ENCODE assay signal across 8 cellular contexts in the genomic region with DNA sequence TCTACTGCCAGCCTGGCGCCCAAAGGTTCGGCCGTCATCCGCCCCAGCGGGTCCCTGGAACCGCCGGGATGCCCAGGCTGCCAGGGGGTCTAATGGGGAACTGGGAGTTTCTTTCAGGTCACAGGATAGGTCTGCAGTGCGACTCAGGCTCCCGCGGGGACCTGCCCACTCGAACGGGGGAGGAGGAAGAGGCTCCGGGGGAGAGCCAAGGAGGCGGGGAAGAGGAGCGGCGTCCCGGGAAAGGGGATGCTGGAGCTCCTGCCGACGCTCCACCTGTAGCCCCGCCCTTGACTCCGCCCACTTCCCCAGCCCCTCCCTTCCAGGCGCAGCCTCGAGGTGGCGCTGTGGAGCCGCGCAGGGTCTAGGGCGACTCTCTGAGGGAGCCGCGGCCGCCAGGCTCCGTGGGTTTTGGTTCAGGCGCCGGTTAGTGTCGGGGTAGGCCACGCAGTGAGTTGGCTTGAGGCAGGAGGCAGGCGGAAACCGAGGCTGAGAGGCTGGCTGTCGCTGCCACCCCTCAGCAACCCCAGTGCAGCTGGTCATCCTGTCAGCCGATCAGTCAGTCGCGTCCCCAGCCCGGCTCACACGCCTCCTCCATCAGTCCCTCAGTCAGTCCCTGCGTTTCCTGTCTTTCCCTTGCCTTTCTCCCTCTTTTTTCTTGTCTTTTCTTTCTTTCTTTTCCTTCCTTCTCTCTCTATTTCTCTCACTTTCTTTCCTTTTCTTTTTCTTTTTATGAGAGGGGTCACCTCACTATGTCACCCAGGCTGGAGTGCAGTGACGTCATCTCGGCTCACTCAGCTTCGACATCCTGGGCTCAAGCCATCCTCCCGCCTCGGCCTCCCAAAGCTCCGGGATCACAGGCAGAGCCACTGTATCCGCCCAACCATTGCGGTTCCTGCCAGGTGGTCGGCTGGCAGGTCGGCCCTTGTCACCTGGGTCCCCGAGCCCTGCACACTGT. TPM values are rescaled to one million over a fixed set of nuclear protein-coding genes. Genes with fewer than 3 reads are reported as not detected.
DNase-seq lines count a peak whose midpoint lies in the region; ATAC-seq and TF ChIP-seq lines count a peak whose summit lies in the region.

No MANE protein-coding gene starts in this region.

- H3K27me3 Mint-ChIP-seq in activated naive CD4-positive, alpha-beta T cell treated with anti-CD3 and anti-CD28 coated beads for 36 hours (ENCODE audit: low read depth): no peaks in the 10 kb centered on the region

- no peak overlapping the region for H3K27ac Mint-ChIP-seq in activated naive CD4-positive, alpha-beta T cell treated with anti-CD3 and anti-CD28 coated beads for 36 hours

- CTCF ChIA-PET in activated naive CD4-positive, alpha-beta T cell treated with anti-CD3 and anti-CD28 coated beads for 36 hours (lab: Charles Lee): interaction anchor here (0.6 to 2.7 kb wide), 45 partner anchors 9 to 676 kb away, joined by 3 to 29 read pairs (median 4); a partner anchor contains a TSS

- peak overlapping the region; percentile 68 for H3K4me3 Mint-ChIP-seq in activated naive CD4-positive, alpha-beta T cell treated with anti-CD3 and anti-CD28 coated beads for 36 hours

- TF ChIP-seq CTCF in LNCaP clone FGC (IDR thresholded peaks at IDR 0.05; ENCODE audit: control insufficient read depth, extremely low read depth, insufficient read depth): peak; percentile 96

- ATAC-seq in GM19468 (IDR thresholded peaks at IDR 0.05; ENCODE audit: extremely low read depth, unreplicated experiment): peak; percentile 62

- H3K36me3 Mint-ChIP-seq in activated naive CD4-positive, alpha-beta T cell treated with anti-CD3 and anti-CD28 coated beads for 36 hours (ENCODE audit: low read depth): no peaks in the 10 kb centered on the region

- in situ Hi-C loops in SK-MEL-5 (cut with HindIII; ENCODE audit: low pct_unique_long_range_greater_than_20kb, low sequenced_read_pairs): loop anchor here (25.0 kb wide), 1 partner anchor 258 kb away; no protein-coding TSS in a partner anchor

- peak; percentile 95 for DNase-seq in CD1c-positive myeloid dendritic cell (ENCODE audit: extremely low spot score)
- DNase-seq in LNCaP clone FGC (ENCODE audit: low read depth): no peak
- DNase-seq in SK-MEL-5 (ENCODE audit: low read depth, low spot score): peak; percentile 88
- DNase-seq in activated naive CD4-positive, alpha-beta T cell treated with anti-CD3 and anti-CD28 coated beads for 36 hours: peak; percentile 90
- peak; percentile 88 for DNase-seq in germinal center (ENCODE audit: low spot score)
- peak; percentile 85 for DNase-seq in occipital lobe (lab: John Stamatoyannopoulos, UW)
- peak; percentile 90 for DNase-seq in superior temporal gyrus (ENCODE audit: extremely low spot score)

- peak overlapping the region; percentile 60 for H3K4me3 ChIP-seq in LNCaP clone FGC (ENCODE audit: low read depth, low read length)

- H3K9me3 Mint-ChIP-seq in activated naive CD4-positive, alpha-beta T cell treated with anti-CD3 and anti-CD28 coated beads for 36 hours: no peaks in the 10 kb centered on the region

- intact Hi-C loops in activated naive CD4-positive, alpha-beta T cell treated with anti-CD3 and anti-CD28 coated beads for 36 hours (cut with micrococcal nuclease): loop anchor here (1.0 to 5.0 kb wide), 3 partner anchors 25 to 308 kb away; a partner anchor contains a TSS

- H3K4me1 Mint-ChIP-seq in activated naive CD4-positive, alpha-beta T cell treated with anti-CD3 and anti-CD28 coated beads for 36 hours (ENCODE audit: low read depth): peaks cover 11% of the 10 kb centered on the region

RNA-seq across cellular contexts. Expression of a gene that starts 26.4 kb away (rescaled TPM):
- 130 and 140 TPM in 2 replicates for total RNA-seq in SK-MEL-5 (2014; rRNA removed; shearing (Covaris generic))
- polyA plus RNA-seq in SK-MEL-5 (2015; cell fraction: cytosol; rRNA removed): 158 and 164 TPM in 2 replicates
- polyA plus RNA-seq in SK-MEL-5 (2015; cell fraction: nucleus; rRNA removed): 27.7 and 29.7 TPM in 2 replicates
- total RNA-seq in activated naive CD4-positive, alpha-beta T cell treated with anti-CD3 and anti-CD28 coated beads for 36 hours: 100 to 1,000 TPM; 115 to 118 TPM
- total RNA-seq in occipital lobe: 218 TPM
